In the genomic region with DNA sequence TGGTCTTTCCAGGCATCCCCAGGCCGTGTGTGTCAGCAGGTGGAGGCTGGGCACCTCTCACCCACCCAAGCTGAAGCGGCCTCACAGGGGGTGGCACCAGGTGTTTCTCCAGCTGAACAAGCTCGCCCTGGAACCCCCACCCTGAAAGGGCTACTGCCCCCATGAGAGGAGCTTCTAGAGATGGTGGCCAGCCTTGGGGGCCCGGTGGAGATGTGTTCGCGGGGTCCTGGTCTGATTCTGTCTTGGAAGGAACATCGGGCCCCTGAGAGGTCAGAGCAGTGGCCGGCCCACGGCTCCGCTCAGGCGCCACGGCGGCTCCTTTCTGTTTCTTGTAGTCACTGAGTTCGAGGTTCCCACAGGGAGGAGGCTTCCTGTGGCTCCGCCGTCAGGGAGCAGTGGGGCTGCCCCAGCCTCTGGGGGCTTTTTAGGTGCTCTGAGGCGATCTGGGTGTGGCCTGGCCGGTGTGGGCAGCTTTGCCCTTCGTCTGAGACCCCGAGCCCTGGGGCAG, we compare ENCODE assay signal across 9 cellular contexts. TPM values are rescaled to one million over a fixed set of nuclear protein-coding genes. Genes with fewer than 3 reads are reported as not detected.
DNase-seq lines count a peak whose midpoint lies in the region; FAIRE-seq and TF ChIP-seq lines count a peak whose summit lies in the region.
"Had no signal": no experiment of that assay in that cellular context is flagged by ENCODE, and none has a peak within 500 bp of the region (broad histone marks: within the 10 kb centered on the region; RNA-seq: fewer than 3 reads in every experiment).

No MANE protein-coding gene starts in this region.

- H3K9ac ChIP-seq in astrocyte (ENCODE audit: low read length), result no peak overlapping the region

- no peak overlapping the region for H3K27ac ChIP-seq in astrocyte (ENCODE audit: low read depth, low read length)
- H3K27ac ChIP-seq in mesodermal cell (ENCODE audit: low read depth, low read length, severe bottlenecking), result peak overlapping the region; percentile 6
- H3K27ac ChIP-seq in substantia nigra (ENCODE audit: low read depth, low read length, poor library complexity, severe bottlenecking), result peak overlapping the region; percentile 30

- H3K27me3 ChIP-seq in astrocyte (ENCODE audit: insufficient read depth, low read length), result no peaks in the 10 kb centered on the region

- H3K4me3 ChIP-seq in astrocyte (ENCODE audit: insufficient read depth, low read depth, low read length), result no peak overlapping the region
- no peak overlapping the region for H3K4me3 ChIP-seq in mesodermal cell (ENCODE audit: extremely low read depth, insufficient read depth, low read length, poor library complexity, severe bottlenecking)

- H3K36me3 ChIP-seq in astrocyte (ENCODE audit: insufficient read depth, low read length) (no peaks in the 10 kb centered on the region), mesodermal cell (ENCODE audit: control insufficient read depth, insufficient read depth, low read length) (peaks cover 43% of the 10 kb centered on the region)

- H2AFZ ChIP-seq in astrocyte (ENCODE audit: low read depth, low read length), result no peak overlapping the region

- H3K27ac Mint-ChIP-seq in IgD-negative memory B cell, result peak overlapping the region in 2 of 3 donors; percentile 76 to 93
- H3K27ac Mint-ChIP-seq in astrocyte (ENCODE audit: unreplicated experiment), result peak overlapping the region; percentile 47

- H3K4me1 Mint-ChIP-seq in IgD-negative memory B cell, result peaks cover 4 to 28% (median 17%) of the 10 kb centered on the region in 3 donors
- peaks cover 55% of the 10 kb centered on the region for H3K4me1 Mint-ChIP-seq in astrocyte (ENCODE audit: low read depth, unreplicated experiment)

- H3K4me1 ChIP-seq in astrocyte (ENCODE audit: insufficient read depth, low read length) (peaks cover 55% of the 10 kb centered on the region), mesodermal cell (ENCODE audit: control insufficient read depth, insufficient read depth, low read length, poor library complexity, severe bottlenecking) (peaks cover 69% of the 10 kb centered on the region)

- DNase-seq in astrocyte (ENCODE audit: low read depth) (no peak), substantia nigra (lab: John Stamatoyannopoulos, UW) (no peak), inferior parietal cortex (ENCODE audit: extremely low spot score) (no peak), NOMO-1 treated with dmso at 0.1 percent for 144 hours (lab: John Stamatoyannopoulos, UW; ENCODE audit: unreplicated experiment) (no peak)
- DNase-seq in stimulated activated CD4-positive, alpha-beta T cell treated with anti-CD3 and anti-CD28 coated beads, Interleukin-15, amount 100 ng/mL, for 24 hours, result no peak
- DNase-seq: islet precursor cell had no signal

- WGBS in mesodermal cell (ENCODE audit: insufficient coverage in 2 of 2), 2 experiments, result 95 to 96% methylated on average over 17 to 18 of the region's 20 CpGs

- H3K79me2 ChIP-seq in astrocyte (ENCODE audit: insufficient read depth, low read length), result peaks cover 100% of the 10 kb centered on the region

- no peak for TF ChIP-seq CTCF in astrocyte (IDR thresholded peaks at IDR 0.05; ENCODE audit: insufficient read depth, low read depth, low read length)

- H3K9me3 Mint-ChIP-seq in IgD-negative memory B cell (no peaks in the 10 kb centered on the region), astrocyte (ENCODE audit: unreplicated experiment) (no peaks in the 10 kb centered on the region)

- H3K9me3 ChIP-seq in astrocyte (ENCODE audit: insufficient read depth, low read depth, low read length) (no peaks in the 10 kb centered on the region), mesodermal cell (ENCODE audit: control insufficient read depth, low read length) (no peaks in the 10 kb centered on the region)

- H3K36me3 Mint-ChIP-seq in IgD-negative memory B cell (no peaks in the 10 kb centered on the region), astrocyte (ENCODE audit: low read depth, unreplicated experiment) (peaks cover 2% of the 10 kb centered on the region)

- peak overlapping the region in 2 of 4 donors; percentile 54 to 82 for H3K4me3 Mint-ChIP-seq in IgD-negative memory B cell
- peak overlapping the region; percentile 60 for H3K4me3 Mint-ChIP-seq in astrocyte (ENCODE audit: unreplicated experiment)

- no peak for FAIRE-seq in astrocyte (lab: Jason Lieb, UNC)
- FAIRE-seq: RCC 7860 had no signal

- H3K4me2 ChIP-seq in astrocyte (ENCODE audit: low read length), result no peak overlapping the region

- peaks cover 91% of the 10 kb centered on the region for H4K20me1 ChIP-seq in astrocyte (ENCODE audit: insufficient read depth, low read length)

- H3K27me3 Mint-ChIP-seq in IgD-negative memory B cell (no peaks in the 10 kb centered on the region), astrocyte (ENCODE audit: low read depth, unreplicated experiment) (no peaks in the 10 kb centered on the region)

RNA-seq across cellular contexts. Expression of gene SKI, which starts 46.9 kb away (rescaled TPM):
- 0.78 TPM for polyA plus RNA-seq in IgD-negative memory B cell
- 63.4 and 66.2 TPM in 2 replicates for total RNA-seq in astrocyte
- 38.8 TPM for polyA plus RNA-seq in mesodermal cell (2013, experiment 1 of 2)
- 30.8 TPM for polyA plus RNA-seq in mesodermal cell (2013, experiment 2 of 2)
